In genomic region chr7:19397917-19398316, GRCh38 we compare ENCODE assay signal across 9 cellular contexts.
DNase-seq lines count a peak whose midpoint lies in the region; ATAC-seq and TF ChIP-seq lines count a peak whose summit lies in the region.
"Had no signal": no experiment of that assay in that cellular context is flagged by ENCODE, and none has a peak within 500 bp of the region (broad histone marks: within the 10 kb centered on the region; RNA-seq: fewer than 3 reads in every experiment).

No MANE protein-coding gene starts in this region.

- no peaks in the 10 kb centered on the region for H3K27me3 Mint-ChIP-seq in activated CD4-positive, alpha-beta T cell treated with anti-CD3 and anti-CD28 coated beads, Interleukin-2, amount 10 ng/mL, durations not matched to agents 7 days and 5 days

- H3K4me3 Mint-ChIP-seq in activated CD4-positive, alpha-beta T cell treated with anti-CD3 and anti-CD28 coated beads, Interleukin-2, amount 10 ng/mL, durations not matched to agents 7 days and 5 days = no peak overlapping the region

- POLR2A ChIA-PET in PC-9 (lab: Charles Lee; ENCODE audit: unreplicated experiment) = interaction anchor here (0.6 kb wide), 1 partner anchor 56 kb away, joined by 3 read pairs; no protein-coding TSS in a partner anchor
- POLR2A ChIA-PET in activated CD4-positive, alpha-beta T cell treated with anti-CD3 and anti-CD28 coated beads, Interleukin-2, amount 10 ng/mL, durations not matched to agents 7 days and 5 days (lab: Charles Lee) = no interaction called here

- peak; percentile 98 for ATAC-seq in HG03095 (IDR thresholded peaks at IDR 0.05; ENCODE audit: unreplicated experiment)

- no peak overlapping the region for H3K27ac Mint-ChIP-seq in activated CD4-positive, alpha-beta T cell treated with anti-CD3 and anti-CD28 coated beads, Interleukin-2, amount 10 ng/mL, durations not matched to agents 7 days and 5 days

- H3K4me1 ChIP-seq in PC-9 (replicated peaks; ENCODE audit: insufficient read depth) = no peaks in the 10 kb centered on the region

- no peaks in the 10 kb centered on the region for H3F3A ChIP-seq in PC-9 (ENCODE audit: insufficient read depth, low read depth)

- no peaks in the 10 kb centered on the region; the same call in 1 of the 2 replicates for H3K9me3 ChIP-seq in PC-9 (ENCODE audit: insufficient read depth, low read depth)

- H3K9me2 ChIP-seq in PC-9 (ENCODE audit: insufficient read depth) = no peaks in the 10 kb centered on the region

- CTCF ChIA-PET in PC-9 (lab: Charles Lee) = no interaction called here
- CTCF ChIA-PET in activated CD4-positive, alpha-beta T cell treated with anti-CD3 and anti-CD28 coated beads, Interleukin-2, amount 10 ng/mL, durations not matched to agents 7 days and 5 days (lab: Charles Lee) = no interaction called here

- no peaks in the 10 kb centered on the region for H3K36me3 Mint-ChIP-seq in activated CD4-positive, alpha-beta T cell treated with anti-CD3 and anti-CD28 coated beads, Interleukin-2, amount 10 ng/mL, durations not matched to agents 7 days and 5 days (ENCODE audit: low read depth)

- DNase-seq in NOMO-1 treated with DMSO at 0.1 percent for 48 hours (lab: John Stamatoyannopoulos, UW; ENCODE audit: unreplicated experiment) (peak; percentile 10), NOMO-1 treated with dmso at 0.1 percent for 144 hours (lab: John Stamatoyannopoulos, UW; ENCODE audit: unreplicated experiment) (no peak), PC-9 (no peak), smooth muscle cell of the brain vasculature (ENCODE audit: low read depth, low spot score) (peak; percentile 58), NCI-H146 (lab: John Stamatoyannopoulos, UW) (no peak), retina (no peak)
- no peak for DNase-seq in activated CD4-positive, alpha-beta T cell treated with anti-CD3 and anti-CD28 coated beads, Interleukin-2, amount 10 ng/mL, durations not matched to agents 7 days and 5 days
- DNase-seq: effector CD8-positive, alpha-beta T cell had no signal

- H2AFZ ChIP-seq in PC-9 = no peak overlapping the region

- H4K20me1 ChIP-seq in PC-9 (ENCODE audit: insufficient read depth) = no peaks in the 10 kb centered on the region

- no TSS peak for BruUV-seq in PC-9 (replicated peaks; lab: Mats Ljungman, UMichigan)

- no peak overlapping the region for H3K27ac ChIP-seq in PC-9

- no peak overlapping the region for H3K4me3 ChIP-seq in PC-9

- H3K27me3 ChIP-seq in PC-9 (ENCODE audit: insufficient read depth, low read depth) = no peaks in the 10 kb centered on the region

- intact Hi-C loops in PC-9 (cut with micrococcal nuclease; ENCODE audit: unreplicated experiment) = no loop called here

- no peak for TF ChIP-seq CTCF in PC-9 (conservative IDR thresholded peaks at IDR 0.05)

- 0 out of 2 replicates have a peak overlapping the region, but pooled peaks have one; percentile 2 for H3K4me2 ChIP-seq in PC-9

- no peaks in the 10 kb centered on the region for H3K36me3 ChIP-seq in PC-9 (ENCODE audit: low read depth)

- peaks cover 3% of the 10 kb centered on the region for H3K4me1 Mint-ChIP-seq in activated CD4-positive, alpha-beta T cell treated with anti-CD3 and anti-CD28 coated beads, Interleukin-2, amount 10 ng/mL, durations not matched to agents 7 days and 5 days

- no peaks in the 10 kb centered on the region for H3K9me3 Mint-ChIP-seq in activated CD4-positive, alpha-beta T cell treated with anti-CD3 and anti-CD28 coated beads, Interleukin-2, amount 10 ng/mL, durations not matched to agents 7 days and 5 days

- H3K79me2 ChIP-seq in PC-9 (ENCODE audit: low read depth) = no peaks in the 10 kb centered on the region

Comparison
In these comparisons a context has a peak if more than half of its experiments do, and no peak if none do; other contexts are left out.
1. DNase-seq: peak in NOMO-1 treated with DMSO at 0.1 percent for 48 hours (single experiment) and smooth muscle cell of the brain vasculature (single experiment); none in NOMO-1 treated with dmso at 0.1 percent for 144 hours (single experiment), PC-9 (0 of 2), NCI-H146 (single experiment), activated CD4-positive, alpha-beta T cell treated with anti-CD3 and anti-CD28 coated beads, Interleukin-2, amount 10 ng/mL, durations not matched to agents 7 days and 5 days (single experiment) and retina (single experiment).